ENCODE assay signal across 8 cellular contexts in genomic region chrX:53683556-53684414, GRCh38. TPM values are rescaled to one million over a fixed set of nuclear protein-coding genes. Genes with fewer than 3 reads are reported as not detected.
DNase-seq lines count a peak whose midpoint lies in the region; ATAC-seq and TF ChIP-seq lines count a peak whose summit lies in the region.

No MANE protein-coding gene starts in this region.

- no peaks in the 10 kb centered on the region for H3K27me3 ChIP-seq in naive thymus-derived CD4-positive, alpha-beta T cell (ENCODE audit: control insufficient read depth in 2 of 2, insufficient read depth in 2 of 2, low read length in 2 of 2)

- ATAC-seq in naive thymus-derived CD4-positive, alpha-beta T cell: peak; percentile 88
- peak; percentile 86 for ATAC-seq in stimulated activated memory B cell treated with anti-CD40 and anti-IgM and Interleukin-4, amounts not matched to agents 10 μg/mL and 1 μg/mL and 100 μg/mL, for 72 hours

- peaks cover 0 to 7% (median 0%) of the 10 kb centered on the region in 3 experiments for H3K36me3 ChIP-seq in naive thymus-derived CD4-positive, alpha-beta T cell (ENCODE audit: control insufficient read depth in 2 of 3, insufficient read depth in 3 of 3, low read length in 3 of 3)

- intact Hi-C loops in activated T-helper 2 cell treated with anti-CD3 and anti-CD28 coated beads, Interferon-gamma antibody, Interleukin-2, Interleukin-4, amounts not matched to agents 10 μg/mL and 5 μg/mL and 100 μg/mL, durations not matched to agents 14 hours and 24 hours and 36 hours (cut with micrococcal nuclease): loop anchor here (1.0 to 5.0 kb wide), 6 partner anchors 31 to 954 kb away; partner anchors contain the start of genes PHF8 and TSR2
- intact Hi-C loops in naive thymus-derived CD4-positive, alpha-beta T cell (cut with micrococcal nuclease): loop anchor here (1.0 to 10.0 kb wide), 17 partner anchors 31 to 1477 kb away; partner anchors contain the start of genes FAM120C (in 2 of the 2), GNL3L (in 2 of the 2), RIBC1 (in 2 of the 2) and SMC1A (in 2 of the 2)

- TF ChIP-seq CTCF in LNCaP clone FGC (IDR thresholded peaks at IDR 0.05; ENCODE audit: control insufficient read depth, extremely low read depth, insufficient read depth) (no peak), fibroblast of mammary gland (conservative IDR thresholded peaks at IDR 0.05; ENCODE audit: control insufficient read depth, insufficient read depth, low read depth, low read length) (no peak)

- H3K4me3 Mint-ChIP-seq in activated T-helper 2 cell treated with anti-CD3 and anti-CD28 coated beads, Interferon-gamma antibody, Interleukin-2, Interleukin-4, amounts not matched to agents 10 μg/mL and 5 μg/mL and 100 μg/mL, durations not matched to agents 14 hours and 24 hours and 36 hours (ENCODE audit: low read depth): peak overlapping the region; percentile 94
- peak overlapping the region; percentile 88 to 97 (median 93) for H3K4me3 Mint-ChIP-seq in naive thymus-derived CD4-positive, alpha-beta T cell
- peak overlapping the region; percentile 99 for H3K4me3 Mint-ChIP-seq in stimulated activated memory B cell treated with anti-CD40 and anti-IgM and Interleukin-4, amounts not matched to agents 10 μg/mL and 1 μg/mL and 100 μg/mL, for 72 hours

- POLR2A ChIA-PET in naive thymus-derived CD4-positive, alpha-beta T cell (lab: Charles Lee): interaction anchor here (0.6 to 4.4 kb wide), 8 partner anchors 17 to 1656 kb away, joined by 3 to 48 read pairs (median 3); partner anchors contain the start of genes PHF8 and TSPYL2

- H3K4me3 ChIP-seq in LNCaP clone FGC (ENCODE audit: low read depth, low read length): peak overlapping the region; percentile 70
- peak overlapping the region; percentile 63 for H3K4me3 ChIP-seq in fibroblast of mammary gland (ENCODE audit: control insufficient read depth, low read depth, low read length)
- peak overlapping the region; percentile 71 for H3K4me3 ChIP-seq in naive thymus-derived CD4-positive, alpha-beta T cell (ENCODE audit: low read length)

- no peaks in the 10 kb centered on the region for H3K27me3 Mint-ChIP-seq in activated T-helper 2 cell treated with anti-CD3 and anti-CD28 coated beads, Interferon-gamma antibody, Interleukin-2, Interleukin-4, amounts not matched to agents 10 μg/mL and 5 μg/mL and 100 μg/mL, durations not matched to agents 14 hours and 24 hours and 36 hours (ENCODE audit: low read depth)
- no peaks in the 10 kb centered on the region for H3K27me3 Mint-ChIP-seq in naive thymus-derived CD4-positive, alpha-beta T cell
- H3K27me3 Mint-ChIP-seq in stimulated activated memory B cell treated with anti-CD40 and anti-IgM and Interleukin-4, amounts not matched to agents 10 μg/mL and 1 μg/mL and 100 μg/mL, for 72 hours: no peaks in the 10 kb centered on the region

- peak overlapping the region; percentile 95 for H3K27ac ChIP-seq in naive thymus-derived CD4-positive, alpha-beta T cell (ENCODE audit: low read depth, low read length)

- no peaks in the 10 kb centered on the region for H3K9me3 ChIP-seq in naive thymus-derived CD4-positive, alpha-beta T cell (ENCODE audit: control insufficient read depth in 2 of 3, low read length in 3 of 3)

- H3K27ac Mint-ChIP-seq in activated T-helper 2 cell treated with anti-CD3 and anti-CD28 coated beads, Interferon-gamma antibody, Interleukin-2, Interleukin-4, amounts not matched to agents 10 μg/mL and 5 μg/mL and 100 μg/mL, durations not matched to agents 14 hours and 24 hours and 36 hours: peak overlapping the region; percentile 93
- H3K27ac Mint-ChIP-seq in naive thymus-derived CD4-positive, alpha-beta T cell: peak overlapping the region; percentile 93 to 98 (median 96)
- H3K27ac Mint-ChIP-seq in stimulated activated memory B cell treated with anti-CD40 and anti-IgM and Interleukin-4, amounts not matched to agents 10 μg/mL and 1 μg/mL and 100 μg/mL, for 72 hours: peak overlapping the region; percentile 95

- H3K4me1 Mint-ChIP-seq in activated T-helper 2 cell treated with anti-CD3 and anti-CD28 coated beads, Interferon-gamma antibody, Interleukin-2, Interleukin-4, amounts not matched to agents 10 μg/mL and 5 μg/mL and 100 μg/mL, durations not matched to agents 14 hours and 24 hours and 36 hours (ENCODE audit: low read depth): peaks cover 29% of the 10 kb centered on the region
- H3K4me1 Mint-ChIP-seq in naive thymus-derived CD4-positive, alpha-beta T cell: peaks cover 9 to 51% (median 35%) of the 10 kb centered on the region in 7 donors
- H3K4me1 Mint-ChIP-seq in stimulated activated memory B cell treated with anti-CD40 and anti-IgM and Interleukin-4, amounts not matched to agents 10 μg/mL and 1 μg/mL and 100 μg/mL, for 72 hours: peaks cover 23% of the 10 kb centered on the region

- peak; percentile 95 for DNase-seq in Daoy (ENCODE audit: low read depth)
- DNase-seq in H4 (ENCODE audit: low spot score): peak; percentile 99
- peak; percentile 97 for DNase-seq in LNCaP clone FGC (ENCODE audit: low read depth)
- DNase-seq in RPMI8226: peak; percentile 98
- peak; percentile 90 for DNase-seq in activated T-helper 2 cell treated with anti-CD3 and anti-CD28 coated beads, Interferon-gamma antibody, Interleukin-2, Interleukin-4, amounts not matched to agents 10 μg/mL and 5 μg/mL and 100 μg/mL, durations not matched to agents 14 hours and 24 hours and 36 hours (ENCODE audit: low spot score)
- peak; percentile 98 for DNase-seq in fibroblast of mammary gland (ENCODE audit: low read depth)
- DNase-seq in naive thymus-derived CD4-positive, alpha-beta T cell: peak; percentile 65 to 96 (median 92)

- peaks cover 54% of the 10 kb centered on the region for H3K36me3 Mint-ChIP-seq in activated T-helper 2 cell treated with anti-CD3 and anti-CD28 coated beads, Interferon-gamma antibody, Interleukin-2, Interleukin-4, amounts not matched to agents 10 μg/mL and 5 μg/mL and 100 μg/mL, durations not matched to agents 14 hours and 24 hours and 36 hours (ENCODE audit: low read depth)
- peaks cover 0 to 23% (median 6%) of the 10 kb centered on the region in 5 donors for H3K36me3 Mint-ChIP-seq in naive thymus-derived CD4-positive, alpha-beta T cell
- peaks cover 19% of the 10 kb centered on the region for H3K36me3 Mint-ChIP-seq in stimulated activated memory B cell treated with anti-CD40 and anti-IgM and Interleukin-4, amounts not matched to agents 10 μg/mL and 1 μg/mL and 100 μg/mL, for 72 hours

- CTCF ChIA-PET in naive thymus-derived CD4-positive, alpha-beta T cell (lab: Charles Lee): interaction anchor here (0.7 to 1.2 kb wide), 4 partner anchors 31 to 361 kb away, joined by 3 to 5 read pairs (median 3); partner anchors contain the start of gene PHF8

- peaks cover 5 to 12% of the 10 kb centered on the region in 2 donors for H3K4me1 ChIP-seq in naive thymus-derived CD4-positive, alpha-beta T cell (ENCODE audit: control insufficient read depth in 2 of 2, insufficient read depth in 2 of 2, low read length in 2 of 2)

- no peaks in the 10 kb centered on the region for H3K9me3 Mint-ChIP-seq in activated T-helper 2 cell treated with anti-CD3 and anti-CD28 coated beads, Interferon-gamma antibody, Interleukin-2, Interleukin-4, amounts not matched to agents 10 μg/mL and 5 μg/mL and 100 μg/mL, durations not matched to agents 14 hours and 24 hours and 36 hours
- peaks cover 0 to 1% (median 0%) of the 10 kb centered on the region in 11 donors for H3K9me3 Mint-ChIP-seq in naive thymus-derived CD4-positive, alpha-beta T cell
- H3K9me3 Mint-ChIP-seq in stimulated activated memory B cell treated with anti-CD40 and anti-IgM and Interleukin-4, amounts not matched to agents 10 μg/mL and 1 μg/mL and 100 μg/mL, for 72 hours: no peaks in the 10 kb centered on the region

RNA-seq across cellular contexts. Expression of gene HUWE1, which starts 2.7 kb away (rescaled TPM):
- 48.0 and 54.1 TPM in 2 replicates for total RNA-seq in Daoy (2014; rRNA removed; shearing (Covaris generic))
- 63.2 and 72.9 TPM in 2 replicates for total RNA-seq in H4 (2014; rRNA removed; shearing (Covaris generic))
- total RNA-seq in activated T-helper 2 cell treated with anti-CD3 and anti-CD28 coated beads, Interferon-gamma antibody, Interleukin-2, Interleukin-4, amounts not matched to agents 10 μg/mL and 5 μg/mL and 100 μg/mL, durations not matched to agents 14 hours and 24 hours and 36 hours: 391 and 412 TPM in 2 replicates
- 100 to 1,000 TPM; 180 to 266 (median 183) TPM for total RNA-seq in naive thymus-derived CD4-positive, alpha-beta T cell
- polyA plus RNA-seq in naive thymus-derived CD4-positive, alpha-beta T cell: 10 to 100 TPM; 13.1 to 14.7 TPM

Comparison
In these comparisons a context has a peak if more than half of its experiments do, and no peak if none do; other contexts are left out.
1. Peak in every context shown above with its lines: DNase-seq, ATAC-seq, H3K4me3 ChIP-seq and H3K27ac ChIP-seq.